ENCODE assay signal across 12 cellular contexts in the genomic region with DNA sequence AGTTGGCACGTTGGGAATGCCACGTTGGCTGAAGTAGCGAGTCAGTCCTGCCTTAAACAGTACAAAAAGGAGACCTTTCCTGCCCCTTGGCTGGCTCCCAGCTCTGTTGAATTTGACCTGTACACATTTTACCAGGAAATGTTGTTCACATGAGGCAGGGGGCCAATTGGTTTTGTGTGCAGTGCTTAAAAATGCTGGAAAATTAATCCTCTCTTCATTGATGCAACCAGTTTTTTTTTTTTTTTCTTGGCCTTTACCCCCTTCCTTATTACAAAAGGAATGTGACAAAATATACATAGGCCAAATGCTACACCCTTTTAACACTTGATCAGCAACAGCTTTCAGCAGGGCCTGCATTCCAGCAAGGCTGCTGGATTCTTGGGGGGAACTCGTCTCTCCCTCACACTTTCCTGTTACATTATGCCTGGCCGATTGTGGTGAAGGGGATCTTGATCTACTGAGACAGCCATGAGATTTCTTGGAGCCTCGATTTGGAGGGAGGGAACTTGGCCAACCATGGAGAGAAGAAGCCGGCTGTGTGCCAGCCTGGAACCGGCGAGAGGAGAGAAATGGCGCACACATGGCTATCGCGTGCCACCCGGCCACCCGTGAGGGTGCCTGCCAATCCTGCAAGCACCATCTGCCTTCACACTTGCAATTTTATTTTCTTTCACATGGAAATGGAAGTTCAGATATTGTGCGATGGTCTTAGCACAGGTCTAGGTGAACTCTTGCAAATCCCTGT.
DNase-seq lines count a peak whose midpoint lies in the region; FAIRE-seq and TF ChIP-seq lines count a peak whose summit lies in the region.
"Had no signal": no experiment of that assay in that cellular context is flagged by ENCODE, and none has a peak within 500 bp of the region (broad histone marks: within the 10 kb centered on the region; RNA-seq: fewer than 3 reads in every experiment).

No MANE protein-coding gene starts in this region.

- intact Hi-C loops in activated CD4-positive, alpha-beta memory T cell treated with anti-CD3 and anti-CD28 coated beads for 36 hours (cut with micrococcal nuclease), result no loop called here

- peaks cover 17% of the 10 kb centered on the region for H3K36me3 ChIP-seq in fibroblast of lung (ENCODE audit: control insufficient read depth, insufficient read depth, low read length)
- peaks cover 5% of the 10 kb centered on the region for H3K36me3 ChIP-seq in urinary bladder (ENCODE audit: insufficient read depth)
- peaks cover 28 to 37% of the 10 kb centered on the region in 2 donors for H3K36me3 ChIP-seq in small intestine (ENCODE audit: control insufficient read depth in 2 of 2, insufficient read depth in 2 of 2, low read length in 2 of 2)

- no peak overlapping the region for H3K27ac ChIP-seq in fibroblast of lung (ENCODE audit: insufficient read depth, low read length)
- no peak overlapping the region for H3K27ac ChIP-seq in urinary bladder (ENCODE audit: low read depth)
- H3K27ac ChIP-seq in small intestine (ENCODE audit: low read depth in 1 of 2, low read length in 1 of 2), result peak overlapping the region in 1 of 2 donors; percentile 60

- no peak overlapping the region for H3K9ac ChIP-seq in fibroblast of lung (ENCODE audit: insufficient read depth, low read length)

- CTCF ChIA-PET in activated CD4-positive, alpha-beta memory T cell treated with anti-CD3 and anti-CD28 coated beads, Interleukin-2, amount 10 ng/mL, durations not matched to agents 7 days and 5 days (lab: Charles Lee), result interaction anchor here (0.5 to 0.9 kb wide), 2 partner anchors 60 to 262 kb away, joined by 3 to 4 read pairs; no protein-coding TSS in a partner anchor
- CTCF ChIA-PET in activated CD4-positive, alpha-beta memory T cell treated with anti-CD3 and anti-CD28 coated beads for 36 hours (lab: Charles Lee), result no interaction called here

- H3K4me1 Mint-ChIP-seq in activated CD4-positive, alpha-beta memory T cell treated with anti-CD3 and anti-CD28 coated beads, Interleukin-2, amount 10 ng/mL, durations not matched to agents 7 days and 5 days, result peaks cover 22% of the 10 kb centered on the region
- peaks cover 27% of the 10 kb centered on the region for H3K4me1 Mint-ChIP-seq in activated CD4-positive, alpha-beta memory T cell treated with anti-CD3 and anti-CD28 coated beads for 36 hours (ENCODE audit: low read depth)
- H3K4me1 Mint-ChIP-seq in nephron progenitor cell, result peaks cover 58% of the 10 kb centered on the region
- H3K4me1 Mint-ChIP-seq in endothelial cell (ENCODE audit: unreplicated experiment), result no peaks in the 10 kb centered on the region

- H3K4me1 ChIP-seq in fibroblast of lung (ENCODE audit: control insufficient read depth, extremely low read depth, insufficient read depth, low read length) (peaks cover 2% of the 10 kb centered on the region), urinary bladder (ENCODE audit: insufficient read depth) (no peaks in the 10 kb centered on the region), small intestine (ENCODE audit: control insufficient read depth in 2 of 2, insufficient read depth in 1 of 2, low read depth in 1 of 2, low read length in 1 of 2) (no peaks in the 10 kb centered on the region)

- TF ChIP-seq CTCF in fibroblast of lung (conservative IDR thresholded peaks at IDR 0.05 in 1 of 2, IDR thresholded peaks at IDR 0.05 in 1 of 2; ENCODE audit: low read depth in 1 of 2, low read length in 2 of 2) (no peak), nephron progenitor cell (IDR thresholded peaks at IDR 0.05) (no peak), endothelial cell (IDR thresholded peaks at IDR 0.05; ENCODE audit: unreplicated experiment) (no peak)

- H3K4me3 Mint-ChIP-seq in activated CD4-positive, alpha-beta memory T cell treated with anti-CD3 and anti-CD28 coated beads, Interleukin-2, amount 10 ng/mL, durations not matched to agents 7 days and 5 days, result no peak overlapping the region
- no peak overlapping the region for H3K4me3 Mint-ChIP-seq in activated CD4-positive, alpha-beta memory T cell treated with anti-CD3 and anti-CD28 coated beads for 36 hours
- H3K4me3 Mint-ChIP-seq in nephron progenitor cell, result no peak overlapping the region
- H3K4me3 Mint-ChIP-seq in endothelial cell (ENCODE audit: unreplicated experiment), result no peak overlapping the region
- H3K4me3 Mint-ChIP-seq: activated CD8-positive, alpha-beta T cell treated with anti-CD3 and anti-CD28 coated beads for 36 hours; central memory CD8-positive, alpha-beta T cell had no signal

- FAIRE-seq in small intestine (lab: Jason Lieb, UNC), result no peak

- H3K36me3 Mint-ChIP-seq in activated CD4-positive, alpha-beta memory T cell treated with anti-CD3 and anti-CD28 coated beads, Interleukin-2, amount 10 ng/mL, durations not matched to agents 7 days and 5 days (ENCODE audit: low read depth), result peaks cover 26% of the 10 kb centered on the region
- peaks cover 11% of the 10 kb centered on the region for H3K36me3 Mint-ChIP-seq in activated CD4-positive, alpha-beta memory T cell treated with anti-CD3 and anti-CD28 coated beads for 36 hours
- peaks cover 80% of the 10 kb centered on the region for H3K36me3 Mint-ChIP-seq in nephron progenitor cell (ENCODE audit: low read depth)
- H3K36me3 Mint-ChIP-seq in endothelial cell (ENCODE audit: low read depth, unreplicated experiment), result peaks cover 59% of the 10 kb centered on the region

- POLR2A ChIA-PET in activated CD4-positive, alpha-beta memory T cell treated with anti-CD3 and anti-CD28 coated beads, Interleukin-2, amount 10 ng/mL, durations not matched to agents 7 days and 5 days (lab: Charles Lee), result no interaction called here
- POLR2A ChIA-PET in activated CD4-positive, alpha-beta memory T cell treated with anti-CD3 and anti-CD28 coated beads for 36 hours (lab: Charles Lee), result no interaction called here

- H3K9me3 Mint-ChIP-seq in activated CD4-positive, alpha-beta memory T cell treated with anti-CD3 and anti-CD28 coated beads, Interleukin-2, amount 10 ng/mL, durations not matched to agents 7 days and 5 days, result no peaks in the 10 kb centered on the region
- no peaks in the 10 kb centered on the region for H3K9me3 Mint-ChIP-seq in activated CD4-positive, alpha-beta memory T cell treated with anti-CD3 and anti-CD28 coated beads for 36 hours
- H3K9me3 Mint-ChIP-seq in nephron progenitor cell (no peaks in the 10 kb centered on the region), endothelial cell (ENCODE audit: unreplicated experiment) (no peaks in the 10 kb centered on the region)
- H3K9me3 Mint-ChIP-seq: activated CD8-positive, alpha-beta T cell treated with anti-CD3 and anti-CD28 coated beads for 36 hours; central memory CD8-positive, alpha-beta T cell had no signal

- no peak overlapping the region for H3K4me3 ChIP-seq in fibroblast of lung (replicated peaks in 1 of 4; ENCODE audit: control extremely low read depth in 1 of 4, insufficient read depth in 1 of 4, low read depth in 3 of 4, low read length in 4 of 4)
- peak overlapping the region; percentile 0 for H3K4me3 ChIP-seq in urinary bladder (ENCODE audit: low read depth, low read length)
- no peak overlapping the region for H3K4me3 ChIP-seq in small intestine (ENCODE audit: low read depth in 1 of 2, low read length in 2 of 2)

- peak overlapping the region; percentile 13 for H3K4me2 ChIP-seq in fibroblast of lung (ENCODE audit: extremely low read depth, insufficient read depth, low read length)

- H3K27me3 ChIP-seq in fibroblast of lung (ENCODE audit: control insufficient read depth, insufficient read depth, low read length) (no peaks in the 10 kb centered on the region), small intestine (ENCODE audit: control insufficient read depth in 2 of 2, insufficient read depth in 2 of 2, low read length in 2 of 2) (no peaks in the 10 kb centered on the region)

- peak overlapping the region; percentile 40 for H3K27ac Mint-ChIP-seq in activated CD4-positive, alpha-beta memory T cell treated with anti-CD3 and anti-CD28 coated beads, Interleukin-2, amount 10 ng/mL, durations not matched to agents 7 days and 5 days
- H3K27ac Mint-ChIP-seq in activated CD4-positive, alpha-beta memory T cell treated with anti-CD3 and anti-CD28 coated beads for 36 hours, result no peak overlapping the region
- H3K27ac Mint-ChIP-seq in nephron progenitor cell, result peak overlapping the region; percentile 31
- H3K27ac Mint-ChIP-seq in endothelial cell (ENCODE audit: unreplicated experiment), result no peak overlapping the region
- H3K27ac Mint-ChIP-seq: activated CD8-positive, alpha-beta T cell treated with anti-CD3 and anti-CD28 coated beads for 36 hours had no signal

- H3K27me3 Mint-ChIP-seq in activated CD4-positive, alpha-beta memory T cell treated with anti-CD3 and anti-CD28 coated beads, Interleukin-2, amount 10 ng/mL, durations not matched to agents 7 days and 5 days, result no peaks in the 10 kb centered on the region
- H3K27me3 Mint-ChIP-seq in activated CD4-positive, alpha-beta memory T cell treated with anti-CD3 and anti-CD28 coated beads for 36 hours, result no peaks in the 10 kb centered on the region
- no peaks in the 10 kb centered on the region for H3K27me3 Mint-ChIP-seq in nephron progenitor cell (ENCODE audit: low read depth, poor library complexity)
- H3K27me3 Mint-ChIP-seq in endothelial cell (ENCODE audit: unreplicated experiment), result peaks cover 10% of the 10 kb centered on the region
- H3K27me3 Mint-ChIP-seq: activated CD8-positive, alpha-beta T cell treated with anti-CD3 and anti-CD28 coated beads for 36 hours; central memory CD8-positive, alpha-beta T cell had no signal

- no peak for DNase-seq in activated CD4-positive, alpha-beta memory T cell treated with anti-CD3 and anti-CD28 coated beads, Interleukin-2, amount 10 ng/mL, durations not matched to agents 7 days and 5 days
- DNase-seq in activated CD4-positive, alpha-beta memory T cell treated with anti-CD3 and anti-CD28 coated beads for 36 hours, result no peak
- peak; percentile 53 to 76 for DNase-seq in fibroblast of lung (ENCODE audit: low read depth in 2 of 2)
- DNase-seq in nephron progenitor cell, result no peak
- no peak for DNase-seq in endothelial cell (ENCODE audit: low spot score)
- no peak for DNase-seq in small intestine
- DNase-seq in DMS79 (lab: John Stamatoyannopoulos, UW), result no peak
- DNase-seq: ACHN; activated CD8-positive, alpha-beta T cell treated with anti-CD3 and anti-CD28 coated beads for 36 hours; PC-3 had no signal

- H3K79me2 ChIP-seq in fibroblast of lung (ENCODE audit: control insufficient read depth, insufficient read depth, low read length), result no peaks in the 10 kb centered on the region

- H4K20me1 ChIP-seq in fibroblast of lung (ENCODE audit: control insufficient read depth, extremely low read depth, insufficient read depth, low read length), result no peaks in the 10 kb centered on the region

- WGBS in urinary bladder, result 40% methylated on average over 15 of the region's 15 CpGs
- WGBS in small intestine, 3 donors, result 65 to 76% (median 72%) methylated on average over 15 of the region's 15 CpGs

- H3K9me3 ChIP-seq in fibroblast of lung (ENCODE audit: control insufficient read depth, insufficient read depth, low read depth, low read length) (no peaks in the 10 kb centered on the region), small intestine (ENCODE audit: control insufficient read depth, low read depth) (no peaks in the 10 kb centered on the region)

- no peak overlapping the region for H2AFZ ChIP-seq in fibroblast of lung (ENCODE audit: low read length)

Comparison
In these comparisons a context has a peak if more than half of its experiments do, and no peak if none do; other contexts are left out.
1. H3K27ac Mint-ChIP-seq: peak in activated CD4-positive, alpha-beta memory T cell treated with anti-CD3 and anti-CD28 coated beads, Interleukin-2, amount 10 ng/mL, durations not matched to agents 7 days and 5 days (single experiment) and nephron progenitor cell (single experiment); none in activated CD4-positive, alpha-beta memory T cell treated with anti-CD3 and anti-CD28 coated beads for 36 hours (single experiment) and endothelial cell (single experiment).
2. DNase-seq: peak in fibroblast of lung (2 of 2); none in activated CD4-positive, alpha-beta memory T cell treated with anti-CD3 and anti-CD28 coated beads, Interleukin-2, amount 10 ng/mL, durations not matched to agents 7 days and 5 days (single experiment), activated CD4-positive, alpha-beta memory T cell treated with anti-CD3 and anti-CD28 coated beads for 36 hours (single experiment), nephron progenitor cell (single experiment), endothelial cell (single experiment), small intestine (single experiment) and DMS79 (single experiment).